ENCODE assay signal across 15 cellular contexts in genomic region chr3:37731895-37732294, GRCh38.
"Had no signal": no experiment of that assay in that cellular context is flagged by ENCODE, and none has a peak within 500 bp of the region (broad histone marks: within the 10 kb centered on the region; RNA-seq: fewer than 3 reads in every experiment).

No MANE protein-coding gene starts in this region.

- DNase-seq: effector CD8-positive, alpha-beta T cell; heart left ventricle; hippocampal formation; kidney glomerular epithelial cell; natural killer cell; posterior cingulate gyrus; spleen; stimulated activated CD4-positive, alpha-beta T cell treated with anti-CD3 and anti-CD28 coated beads, Interleukin-15, amount 100 ng/mL, for 24 hours; stimulated activated CD4-positive, alpha-beta T cell treated with anti-CD3 and anti-CD28 coated beads, Interleukin-1b, Interleukin-23, amount 100 ng/mL, for 48 hours; stimulated activated CD4-positive, alpha-beta T cell treated with anti-CD3 and anti-CD28 coated beads, Interleukin-4, amount 100 ng/mL, for 24 hours had no signal

- H3K9me3 ChIP-seq: heart left ventricle, spleen, tibial nerve had no signal

- H3K36me3 ChIP-seq: tibial nerve had no signal

- H3K27me3 ChIP-seq: heart left ventricle, tibial nerve had no signal

- ATAC-seq: esophagus mucosa; heart left ventricle; natural killer cell; sciatic nerve; stimulated activated memory B cell treated with anti-CD40 and anti-IgM and Interleukin-4, amounts not matched to agents 10 μg/mL and 1 μg/mL and 100 μg/mL, for 72 hours had no signal

- H3K4me1 ChIP-seq: tibial nerve had no signal

- H3K4me3 ChIP-seq: coronary artery, heart left ventricle, spleen, tibial nerve had no signal

- H3K27ac ChIP-seq: coronary artery, heart left ventricle, spleen, tibial nerve had no signal
